8 cellular contexts compared by ENCODE assay signal in the genomic region with DNA sequence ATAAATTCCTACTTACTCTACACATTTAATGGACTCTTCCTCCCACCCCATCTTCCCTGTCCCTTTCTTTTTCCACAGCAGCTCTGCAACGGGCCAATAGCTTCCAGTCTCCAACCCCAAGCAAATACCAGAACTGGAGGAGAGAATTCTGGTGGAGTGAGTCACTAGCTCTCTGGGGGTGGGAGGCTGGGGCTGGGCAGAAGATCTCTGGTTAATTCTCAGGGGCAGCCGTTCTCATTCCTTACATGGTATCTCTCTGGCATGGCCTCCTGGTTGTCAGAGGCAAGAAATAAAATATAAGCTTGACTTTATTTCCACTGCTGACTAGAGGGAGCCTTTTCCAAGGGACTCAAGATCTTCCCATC.
DNase-seq lines count a peak whose midpoint lies in the region; ATAC-seq and TF ChIP-seq lines count a peak whose summit lies in the region.

No MANE protein-coding gene starts in this region.

- no peak overlapping the region for H2AFZ ChIP-seq in PC-3 (ENCODE audit: low read length)
- H2AFZ ChIP-seq in fibroblast of lung (ENCODE audit: low read length) = no peak overlapping the region

- no peaks in the 10 kb centered on the region for H3K9me2 ChIP-seq in PC-3 (replicated peaks; ENCODE audit: low read length)

- ATAC-seq in PC-3 = peak; percentile 50
- no peak for ATAC-seq in GM21737 (IDR thresholded peaks at IDR 0.05; ENCODE audit: unreplicated experiment)
- no peak for ATAC-seq in GM21423 (IDR thresholded peaks at IDR 0.05; ENCODE audit: unreplicated experiment)

- POLR2A ChIA-PET in PC-3 (lab: Charles Lee; ENCODE audit: unreplicated experiment) = interaction anchor here (0.5 to 0.6 kb wide), 4 partner anchors 75 to 1478 kb away, joined by 3 to 9 read pairs (median 6); a partner anchor contains a TSS

- H3K4me2 ChIP-seq in PC-3 (ENCODE audit: low read length) (peak overlapping the region; percentile 72), fibroblast of lung (ENCODE audit: extremely low read depth, insufficient read depth, low read length) (peak overlapping the region; percentile 77)

- H3K27me3 ChIP-seq in PC-3 (ENCODE audit: low read length) (no peaks in the 10 kb centered on the region), fibroblast of lung (ENCODE audit: control insufficient read depth, insufficient read depth, low read length) (no peaks in the 10 kb centered on the region)

- peak overlapping the region; percentile 54 for H3K4me3 ChIP-seq in AG10803 (ENCODE audit: low read length)
- peak overlapping the region; percentile 54; the same call in 1 of the 2 replicates for H3K4me3 ChIP-seq in PC-3 (ENCODE audit: low read length)
- H3K4me3 ChIP-seq in fibroblast of lung (replicated peaks in 1 of 4; ENCODE audit: control extremely low read depth in 1 of 4, insufficient read depth in 1 of 4, low read depth in 3 of 4, low read length in 4 of 4) = peak overlapping the region in 3 of 4 experiments; percentile 15 to 30 (median 19)

- H3K4me1 ChIP-seq in PC-3 (ENCODE audit: insufficient read depth, low read length) = peaks cover 67% of the 10 kb centered on the region
- H3K4me1 ChIP-seq in fibroblast of lung (ENCODE audit: control insufficient read depth, extremely low read depth, insufficient read depth, low read length) = peaks cover 50% of the 10 kb centered on the region

- H3K79me2 ChIP-seq in PC-3 (ENCODE audit: low read length) = peaks cover 3% of the 10 kb centered on the region; the same call in 1 of the 2 replicates
- no peaks in the 10 kb centered on the region for H3K79me2 ChIP-seq in fibroblast of lung (ENCODE audit: control insufficient read depth, insufficient read depth, low read length)

- H3K9ac ChIP-seq in PC-3 (ENCODE audit: low read length) (peak overlapping the region; percentile 87), fibroblast of lung (ENCODE audit: insufficient read depth, low read length) (peak overlapping the region; percentile 58)

- no TSS peak for BruUV-seq in PC-3 (replicated peaks; lab: Mats Ljungman, UMichigan)

- H3K36me3 ChIP-seq in PC-3 (ENCODE audit: low read depth, low read length) = no peaks in the 10 kb centered on the region
- H3K36me3 ChIP-seq in fibroblast of lung (ENCODE audit: control insufficient read depth, insufficient read depth, low read length) = no peaks in the 10 kb centered on the region

- H4K20me1 ChIP-seq in PC-3 (ENCODE audit: low read length) (no peaks in the 10 kb centered on the region), fibroblast of lung (ENCODE audit: control insufficient read depth, extremely low read depth, insufficient read depth, low read length) (no peaks in the 10 kb centered on the region)

- TF ChIP-seq CTCF in AG10803 (conservative IDR thresholded peaks at IDR 0.05; ENCODE audit: low read length) (peak; percentile 14; the same call in 1 of the 2 replicates), PC-3 (conservative IDR thresholded peaks at IDR 0.05; ENCODE audit: low read depth, low read length) (no peak), fibroblast of lung (conservative IDR thresholded peaks at IDR 0.05 in 1 of 2, IDR thresholded peaks at IDR 0.05 in 1 of 2; ENCODE audit: low read depth in 1 of 2, low read length in 2 of 2) (no peak)

- intact Hi-C loops in PC-3 (cut with micrococcal nuclease) = loop anchor here (5.0 kb wide), 3 partner anchors 90 to 675 kb away; a partner anchor contains a TSS

- CTCF ChIA-PET in PC-3 (lab: Charles Lee) = interaction anchor here (0.6 to 1.0 kb wide), 4 partner anchors 15 to 677 kb away, joined by 3 to 7 read pairs (median 3); no protein-coding TSS in a partner anchor

- no peaks in the 10 kb centered on the region for H3K9me3 ChIP-seq in PC-3 (ENCODE audit: low read length)
- H3K9me3 ChIP-seq in fibroblast of lung (ENCODE audit: control insufficient read depth, insufficient read depth, low read depth, low read length) = no peaks in the 10 kb centered on the region

- peaks cover 10% of the 10 kb centered on the region for H3F3A ChIP-seq in PC-3 (ENCODE audit: low read length, unreplicated experiment)

- peak overlapping the region; percentile 99 for H3K27ac ChIP-seq in PC-3 (ENCODE audit: low read length)
- peak overlapping the region; percentile 92 for H3K27ac ChIP-seq in fibroblast of lung (ENCODE audit: insufficient read depth, low read length)

- DNase-seq in AG10803 (ENCODE audit: low read depth) (peak; percentile 97), PC-3 (peak; percentile 89), fibroblast of lung (ENCODE audit: low read depth in 2 of 2) (peak; percentile 94 to 98), non-pigmented ciliary epithelial cell (ENCODE audit: low read depth) (peak; percentile 91), SHP77 (lab: John Stamatoyannopoulos, UW) (no peak)
- no peak for DNase-seq in stimulated activated CD4-positive, alpha-beta T cell treated with anti-CD3 and anti-CD28 coated beads, Interleukin-4, amount 100 ng/mL, for 1 hour

Comparison
In these comparisons a context has a peak if more than half of its experiments do, and no peak if none do; other contexts are left out.
1. DNase-seq: peak in AG10803 (single experiment), PC-3 (single experiment), fibroblast of lung (2 of 2) and non-pigmented ciliary epithelial cell (single experiment); none in stimulated activated CD4-positive, alpha-beta T cell treated with anti-CD3 and anti-CD28 coated beads, Interleukin-4, amount 100 ng/mL, for 1 hour (single experiment) and SHP77 (0 of 2).
2. Peak in every context shown above with its lines, with median percentiles within 50 percentile points of each other: H3K4me3 ChIP-seq.